13 cellular contexts compared by ENCODE assay signal in genomic region chr15:98855815-98856539, GRCh38.
DNase-seq lines count a peak whose midpoint lies in the region; ATAC-seq and TF ChIP-seq lines count a peak whose summit lies in the region.
"Had no signal": no experiment of that assay in that cellular context is flagged by ENCODE, and none has a peak within 500 bp of the region (broad histone marks: within the 10 kb centered on the region; RNA-seq: fewer than 3 reads in every experiment).

No MANE protein-coding gene starts in this region.

- BruUV-seq in PC-3 (replicated peaks; lab: Mats Ljungman, UMichigan), result TSS peak; percentile 59

- H3K4me2 ChIP-seq in PC-3 (ENCODE audit: low read length), result peak overlapping the region; percentile 64

- 53 to 58% methylated on average over 10 of the region's 10 CpGs for WGBS in esophagus, 2 donors

- TF ChIP-seq CTCF in PC-3 (conservative IDR thresholded peaks at IDR 0.05; ENCODE audit: low read depth, low read length) (no peak), neutrophil (IDR thresholded peaks at IDR 0.05) (no peak), uterus (IDR thresholded peaks at IDR 0.05) (no peak)

- no peak for TF ChIP-seq POLR2A in uterus (IDR thresholded peaks at IDR 0.05)

- H3K4me3 ChIP-seq in PC-3 (ENCODE audit: low read length) (no peak overlapping the region), esophagus (ENCODE audit: low read depth in 1 of 2, low read length in 2 of 2) (no peak overlapping the region), neutrophil (ENCODE audit: low read depth in 1 of 2, low read length in 1 of 2) (no peak overlapping the region), uterus (no peak overlapping the region)

- H3K36me3 ChIP-seq in PC-3 (ENCODE audit: low read depth, low read length), result no peaks in the 10 kb centered on the region
- H3K36me3 ChIP-seq in esophagus (ENCODE audit: control insufficient read depth in 2 of 2, insufficient read depth in 2 of 2, low read length in 1 of 2), result no peaks in the 10 kb centered on the region
- H3K36me3 ChIP-seq in neutrophil, result no peaks in the 10 kb centered on the region
- no peaks in the 10 kb centered on the region for H3K36me3 ChIP-seq in uterus

- no peaks in the 10 kb centered on the region for H4K20me1 ChIP-seq in PC-3 (ENCODE audit: low read length)

- H2AFZ ChIP-seq in PC-3 (ENCODE audit: low read length), result no peak overlapping the region

- peaks cover 17% of the 10 kb centered on the region; the same call in 1 of the 2 replicates for H3K79me2 ChIP-seq in PC-3 (ENCODE audit: low read length)

- H3K9me3 ChIP-seq in PC-3 (ENCODE audit: low read length) (no peaks in the 10 kb centered on the region), esophagus (ENCODE audit: control insufficient read depth in 2 of 2, insufficient read depth in 1 of 2, low read depth in 1 of 2, low read length in 1 of 2) (no peaks in the 10 kb centered on the region), neutrophil (no peaks in the 10 kb centered on the region), uterus (no peaks in the 10 kb centered on the region)

- DNase-seq in PC-3 (no peak), uterus (no peak), NCI-H1048 (lab: John Stamatoyannopoulos, UW) (no peak), NCI-H2029 treated with DMSO at 0.1 percent for 48 hours (lab: John Stamatoyannopoulos, UW) (no peak)
- DNase-seq: activated naive CD4-positive, alpha-beta T cell treated with anti-CD3 and anti-CD28 coated beads, Interleukin-2, amount 50 U/mL, for 16 hours; GF-D8; NCI-H1930; NCI-H774; stimulated activated CD8-positive, alpha-beta memory T cell treated with anti-CD3 and anti-CD28 coated beads, Interleukin-4, amount 100 ng/mL, for 48 hours had no signal

- H3K9me2 ChIP-seq in PC-3 (replicated peaks; ENCODE audit: low read length), result no peaks in the 10 kb centered on the region

- intact Hi-C loops in PC-3 (cut with micrococcal nuclease) (loop anchor here (1.0 to 2.0 kb wide), 4 partner anchors 17 to 220 kb away; no protein-coding TSS in a partner anchor), uterus (cut with DNase I; ENCODE audit: low total_unique reads) (no loop called here)

- peaks cover 9% of the 10 kb centered on the region for H3F3A ChIP-seq in PC-3 (ENCODE audit: low read length, unreplicated experiment)

- H3K9ac ChIP-seq in PC-3 (ENCODE audit: low read length), result 0 out of 2 replicates have a peak overlapping the region, but pooled peaks have one; percentile 15

- ATAC-seq in PC-3 (peak; percentile 23), GM18909 (IDR thresholded peaks at IDR 0.05; ENCODE audit: poor library complexity, unreplicated experiment) (no peak)
- ATAC-seq: esophagus mucosa had no signal

- H3K27me3 ChIP-seq in PC-3 (ENCODE audit: low read length), result no peaks in the 10 kb centered on the region
- no peaks in the 10 kb centered on the region for H3K27me3 ChIP-seq in esophagus (ENCODE audit: control insufficient read depth in 1 of 2, insufficient read depth in 2 of 2, low read length in 2 of 2)
- H3K27me3 ChIP-seq in neutrophil, result no peaks in the 10 kb centered on the region
- no peaks in the 10 kb centered on the region for H3K27me3 ChIP-seq in uterus

- H3K4me1 ChIP-seq in PC-3 (ENCODE audit: insufficient read depth, low read length), result peaks cover 77% of the 10 kb centered on the region
- H3K4me1 ChIP-seq in esophagus (ENCODE audit: control insufficient read depth in 2 of 2, insufficient read depth in 2 of 2, low read length in 1 of 2), result peaks cover 6 to 22% of the 10 kb centered on the region in 2 donors
- peaks cover 74 to 87% of the 10 kb centered on the region in 2 experiments for H3K4me1 ChIP-seq in neutrophil (ENCODE audit: control insufficient read depth in 1 of 2, insufficient read depth in 1 of 2, low read depth in 1 of 2, low read length in 1 of 2)
- peaks cover 7 to 21% of the 10 kb centered on the region in 2 donors for H3K4me1 ChIP-seq in uterus

- POLR2A ChIA-PET in PC-3 (lab: Charles Lee; ENCODE audit: unreplicated experiment), result interaction anchor here (0.5 to 0.6 kb wide), 3 partner anchors 18 to 159 kb away, joined by 3 to 10 read pairs (median 4); no protein-coding TSS in a partner anchor

- CTCF ChIA-PET in PC-3 (lab: Charles Lee), result interaction anchor here (1.3 to 2.2 kb wide), 4 partner anchors 18 to 59 kb away, joined by 5 to 15 read pairs (median 6); no protein-coding TSS in a partner anchor

- H3K27ac ChIP-seq in PC-3 (ENCODE audit: low read length) (peak overlapping the region; percentile 60), esophagus (ENCODE audit: low read depth in 2 of 2, low read length in 1 of 2) (peak overlapping the region; percentile 22 to 30), neutrophil (peak overlapping the region; percentile 6), uterus (peak overlapping the region; percentile 90 to 98)

Comparison
In these comparisons a context has a peak if more than half of its experiments do, and no peak if none do; other contexts are left out.
1. H3K27ac ChIP-seq: peak in every context shown above with its lines; median percentile 94 in uterus; 60 in PC-3; 26 in esophagus; 6 in neutrophil.